Comparison of ENCODE assay signal across 21 cellular contexts in the genomic region with DNA sequence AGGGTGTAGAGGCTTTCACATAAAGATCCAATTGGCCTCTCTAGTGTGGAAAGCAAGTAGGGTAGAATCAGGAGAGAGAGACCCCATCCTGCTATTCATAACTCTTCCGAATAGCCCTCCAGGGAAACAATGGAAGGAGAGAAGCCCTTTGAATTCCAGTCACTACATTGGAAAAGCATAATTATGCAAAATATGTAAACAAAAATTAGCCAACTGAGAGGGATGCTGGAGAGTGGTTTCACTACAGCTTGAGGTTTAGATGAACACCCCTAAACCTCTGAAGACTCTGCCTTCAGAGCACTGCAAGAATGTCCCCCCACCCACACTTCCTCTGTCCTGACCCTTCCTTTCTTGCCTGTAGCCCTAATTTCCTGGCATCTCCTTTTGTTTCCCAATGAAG.
DNase-seq lines count a peak whose midpoint lies in the region; ATAC-seq and TF ChIP-seq lines count a peak whose summit lies in the region.
"Had no signal": no experiment of that assay in that cellular context is flagged by ENCODE, and none has a peak within 500 bp of the region (broad histone marks: within the 10 kb centered on the region; RNA-seq: fewer than 3 reads in every experiment).

No MANE protein-coding gene starts in this region.

- H3K79me2 ChIP-seq in PC-9 (ENCODE audit: low read depth), result no peaks in the 10 kb centered on the region

- ATAC-seq in GM18519 (IDR thresholded peaks at IDR 0.05; ENCODE audit: low FRiP score, unreplicated experiment), result no peak
- ATAC-seq: A549 had no signal

- H3K27ac Mint-ChIP-seq in nephron, result peak overlapping the region in 2 of 3 experiments; percentile 10 to 26
- H3K27ac Mint-ChIP-seq: CD4-positive, alpha-beta T cell; CD8-positive, alpha-beta memory T cell; HFFc6 had no signal

- 0 out of 2 replicates have a peak, but pooled peaks cover 6% of the 10 kb centered on the region for H3K4me1 ChIP-seq in PC-9 (replicated peaks; ENCODE audit: insufficient read depth)
- H3K4me1 ChIP-seq: HAP-1 had no signal

- BruUV-seq in PC-9 (replicated peaks; lab: Mats Ljungman, UMichigan), result no TSS peak

- H3K27ac ChIP-seq in PC-9 (no peak overlapping the region), substantia nigra (ENCODE audit: low read depth, low read length, poor library complexity, severe bottlenecking) (no peak overlapping the region)
- H3K27ac ChIP-seq: A549; BLaER1 treated with 17β-estradiol and CSF1 and Interleukin-3, amounts not matched to agents 10 nM and 100 nM had no signal

- H3K9me3 Mint-ChIP-seq in nephron, result peaks cover 4% of the 10 kb centered on the region
- H3K9me3 Mint-ChIP-seq: HFFc6 had no signal

- no peak overlapping the region for H3K4me3 ChIP-seq in PC-9
- H3K4me3 ChIP-seq: A549; BLaER1 treated with 17β-estradiol and CSF1 and Interleukin-3, amounts not matched to agents 10 nM and 100 nM; HAP-1 had no signal

- DNase-seq in EH (ENCODE audit: low read depth), result peak; percentile 15
- no peak for DNase-seq in PC-9
- no peak for DNase-seq in stimulated activated CD4-positive, alpha-beta T cell treated with anti-CD3 and anti-CD28 coated beads, Interleukin-2, amount 100 ng/mL, for 48 hours
- DNase-seq in substantia nigra (lab: John Stamatoyannopoulos, UW), result no peak
- DNase-seq: 8988T; ACHN; AML-193; BE2C; CD4-positive, alpha-beta T cell; CD8-positive, alpha-beta memory T cell; DMS 273 treated with DMSO at 0.1 percent for 48 hours; DMS79; GF-D8; GOT3; HFFc6 had no signal

- H3F3A ChIP-seq in PC-9 (ENCODE audit: insufficient read depth, low read depth), result no peaks in the 10 kb centered on the region

- H3K27me3 ChIP-seq in PC-9 (ENCODE audit: insufficient read depth, low read depth), result no peaks in the 10 kb centered on the region
- H3K27me3 ChIP-seq: BE2C; BLaER1 treated with 17β-estradiol and CSF1 and Interleukin-3, amounts not matched to agents 10 nM and 100 nM had no signal

- H3K4me3 Mint-ChIP-seq in nephron, result no peak overlapping the region
- H3K4me3 Mint-ChIP-seq: CD14-positive monocyte; CD4-positive, alpha-beta T cell; CD8-positive, alpha-beta memory T cell; HFFc6 had no signal

- CTCF ChIA-PET in PC-9 (lab: Charles Lee), result no interaction called here

- peaks cover 32% of the 10 kb centered on the region for H3K4me1 Mint-ChIP-seq in nephron
- H3K4me1 Mint-ChIP-seq: CD8-positive, alpha-beta memory T cell had no signal

- no peaks in the 10 kb centered on the region for H3K9me3 ChIP-seq in PC-9 (ENCODE audit: insufficient read depth, low read depth)
- H3K9me3 ChIP-seq: A549, BE2C had no signal

- H3K27me3 Mint-ChIP-seq in nephron (ENCODE audit: low read depth), result no peaks in the 10 kb centered on the region
- H3K27me3 Mint-ChIP-seq: CD4-positive, alpha-beta T cell had no signal

- POLR2A ChIA-PET in PC-9 (lab: Charles Lee; ENCODE audit: unreplicated experiment), result no interaction called here

- H4K20me1 ChIP-seq in PC-9 (ENCODE audit: insufficient read depth), result no peaks in the 10 kb centered on the region
- H4K20me1 ChIP-seq: BLaER1 treated with 17β-estradiol and CSF1 and Interleukin-3, amounts not matched to agents 10 nM and 100 nM had no signal

- no peak overlapping the region for H3K4me2 ChIP-seq in PC-9
- H3K4me2 ChIP-seq: A549 had no signal

- intact Hi-C loops in PC-9 (cut with micrococcal nuclease; ENCODE audit: unreplicated experiment), result no loop called here

- TF ChIP-seq CTCF in PC-9 (conservative IDR thresholded peaks at IDR 0.05), result no peak
- no peak for TF ChIP-seq CTCF in nephron (IDR thresholded peaks at IDR 0.05; ENCODE audit: unreplicated experiment in 3 of 3)

- H3K36me3 Mint-ChIP-seq in nephron (ENCODE audit: low read depth), result peaks cover 5% of the 10 kb centered on the region
- H3K36me3 Mint-ChIP-seq: CD14-positive monocyte; CD8-positive, alpha-beta memory T cell had no signal

- H3K9me2 ChIP-seq in PC-9 (ENCODE audit: insufficient read depth), result no peaks in the 10 kb centered on the region

- H3K36me3 ChIP-seq in PC-9 (ENCODE audit: low read depth), result no peaks in the 10 kb centered on the region
- H3K36me3 ChIP-seq: BE2C, HAP-1 had no signal

- peak overlapping the region; percentile 44; the same call in 1 of the 2 replicates for H2AFZ ChIP-seq in PC-9
